20 cellular contexts compared by ENCODE assay signal in the genomic region with DNA sequence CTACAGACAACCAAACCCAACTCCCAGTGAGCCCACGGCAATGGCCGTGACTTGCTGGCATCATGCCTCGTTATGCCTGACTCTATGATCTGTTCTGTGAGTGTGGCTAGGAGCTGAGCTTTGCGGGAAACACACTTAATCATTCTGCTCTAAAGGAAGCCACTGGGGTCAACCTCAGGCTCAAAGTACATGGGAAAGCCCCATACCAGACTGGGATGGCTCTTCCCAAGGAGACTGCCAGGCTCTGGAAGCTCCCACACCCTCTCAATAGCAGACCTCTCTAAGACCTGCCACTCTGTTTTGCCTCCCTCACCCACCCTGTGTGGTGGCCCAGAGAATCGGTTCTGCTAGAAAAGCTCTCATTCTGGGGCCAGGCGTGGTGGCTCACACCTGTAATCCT. TPM values are rescaled to one million over a fixed set of nuclear protein-coding genes. Genes with fewer than 3 reads are reported as not detected.
DNase-seq lines count a peak whose midpoint lies in the region; ATAC-seq and TF ChIP-seq lines count a peak whose summit lies in the region.
"Had no signal": no experiment of that assay in that cellular context is flagged by ENCODE, and none has a peak within 500 bp of the region (broad histone marks: within the 10 kb centered on the region; RNA-seq: fewer than 3 reads in every experiment).

No MANE protein-coding gene starts in this region.

- H3K4me1 ChIP-seq in Peyer's patch, result peaks cover 0 to 46% (median 5%) of the 10 kb centered on the region in 4 donors

- no peaks in the 10 kb centered on the region for H3K27me3 Mint-ChIP-seq in CD4-positive, alpha-beta T cell
- no peaks in the 10 kb centered on the region for H3K27me3 Mint-ChIP-seq in neural crest cell (ENCODE audit: low read depth)
- H3K27me3 Mint-ChIP-seq: CD4-positive, alpha-beta memory T cell had no signal

- no peak for DNase-seq in CD4-positive, alpha-beta T cell
- DNase-seq in Peyer's patch, result no peak
- DNase-seq in fibroblast of mammary gland (ENCODE audit: low read depth), result peak; percentile 9
- DNase-seq in neural crest cell (ENCODE audit: low read depth, low spot score), result no peak
- DNase-seq in posterior vena cava (ENCODE audit: low spot score), result no peak
- no peak for DNase-seq in GM19240 (ENCODE audit: insufficient read length, low spot score)
- DNase-seq in RPMI8226, result no peak
- DNase-seq: CD4-positive, alpha-beta memory T cell; DMS53; GDM1; MG63; NCI-H1417; NCI-H1694 treated with DMSO at 0.1 percent for 48 hours; NCI-H446 treated with DMSO at 0.1 percent for 48 hours; NCI-H526 treated with DMSO at 0.1 percent for 48 hours; OCI-M1; SHP77 had no signal

- H3K36me3 ChIP-seq in Peyer's patch, result peaks cover 0 to 1% (median 0%) of the 10 kb centered on the region in 3 donors
- H3K36me3 ChIP-seq: MG63 had no signal

- no peaks in the 10 kb centered on the region for H3K27me3 ChIP-seq in CD4-positive, alpha-beta T cell (ENCODE audit: control insufficient read depth, insufficient read depth, low read length)
- H3K27me3 ChIP-seq in Peyer's patch, result no peaks in the 10 kb centered on the region
- H3K27me3 ChIP-seq: MG63 had no signal

- no peak for TF ChIP-seq CTCF in CD4-positive, alpha-beta T cell (IDR thresholded peaks at IDR 0.05)
- TF ChIP-seq CTCF in Peyer's patch (IDR thresholded peaks at IDR 0.05) (no peak), fibroblast of mammary gland (conservative IDR thresholded peaks at IDR 0.05; ENCODE audit: control insufficient read depth, insufficient read depth, low read depth, low read length) (no peak), neural crest cell (conservative IDR thresholded peaks at IDR 0.05) (no peak)

- H3K27ac ChIP-seq in CD4-positive, alpha-beta T cell (ENCODE audit: low read depth, low read length), result no peak overlapping the region
- peak overlapping the region in 3 of 4 donors; percentile 55 to 85 (median 65) for H3K27ac ChIP-seq in Peyer's patch
- H3K27ac ChIP-seq: SK-N-MC had no signal

- H3K4me1 Mint-ChIP-seq in CD4-positive, alpha-beta T cell (ENCODE audit: low read depth), result peaks cover 52% of the 10 kb centered on the region
- peaks cover 16% of the 10 kb centered on the region for H3K4me1 Mint-ChIP-seq in neural crest cell

- H3K4me3 ChIP-seq in Peyer's patch (peak overlapping the region in 2 of 4 donors; percentile 91 to 93), fibroblast of mammary gland (ENCODE audit: control insufficient read depth, low read depth, low read length) (no peak overlapping the region)
- H3K4me3 ChIP-seq: K562, MG63, SK-N-MC had no signal

- no peak for TF ChIP-seq POLR2A in Peyer's patch (IDR thresholded peaks at IDR 0.05)

- H3K27ac Mint-ChIP-seq in CD4-positive, alpha-beta T cell, result no peak overlapping the region
- H3K27ac Mint-ChIP-seq in neural crest cell (ENCODE audit: unreplicated experiment), result no peak overlapping the region

- H3K9me3 ChIP-seq in CD4-positive, alpha-beta T cell (ENCODE audit: control insufficient read depth, low read length), result no peaks in the 10 kb centered on the region
- no peaks in the 10 kb centered on the region for H3K9me3 ChIP-seq in Peyer's patch
- H3K9me3 ChIP-seq: MG63 had no signal

- H3K4me3 Mint-ChIP-seq in CD4-positive, alpha-beta T cell, result peak overlapping the region; percentile 66
- peak overlapping the region; percentile 51 for H3K4me3 Mint-ChIP-seq in neural crest cell

- CTCF ChIA-PET in CD4-positive, alpha-beta T cell (lab: Charles Lee), result no interaction called here

- intact Hi-C loops in CD4-positive, alpha-beta T cell (cut with DNase I, micrococcal nuclease), result no loop called here
- intact Hi-C loops in posterior vena cava (cut with DNase I), result loop anchor here in 1 of 2 donors (5.0 kb wide), 1 partner anchor 1738 kb away; no protein-coding TSS in a partner anchor

- POLR2A ChIA-PET in CD4-positive, alpha-beta T cell (lab: Charles Lee), result no interaction called here

- H3K9me3 Mint-ChIP-seq in CD4-positive, alpha-beta T cell, result no peaks in the 10 kb centered on the region
- no peaks in the 10 kb centered on the region for H3K9me3 Mint-ChIP-seq in neural crest cell
- H3K9me3 Mint-ChIP-seq: CD4-positive, alpha-beta memory T cell had no signal

- ATAC-seq in CD4-positive, alpha-beta T cell (ENCODE audit: poor library complexity), result no peak
- no peak for ATAC-seq in HG03108 (IDR thresholded peaks at IDR 0.05; ENCODE audit: unreplicated experiment)
- ATAC-seq: K562 had no signal

- H3K36me3 Mint-ChIP-seq in CD4-positive, alpha-beta T cell (ENCODE audit: low read depth), result peaks cover 4% of the 10 kb centered on the region
- H3K36me3 Mint-ChIP-seq in neural crest cell (ENCODE audit: low read depth), result no peaks in the 10 kb centered on the region

RNA-seq across cellular contexts. Expression of gene PEPD, which starts 2.2 kb away (rescaled TPM):
- 10 to 100 TPM; 17.5 to 23.0 TPM for total RNA-seq in CD4-positive, alpha-beta T cell
- total RNA-seq in Peyer's patch (1,000 to 10,000 TPM in 1 of 4 donors, 100 to 1,000 TPM in 3; 116 to 1,166 (median 748) TPM), neural crest cell (39.0 and 43.7 TPM in 2 replicates), posterior vena cava (10 to 100 TPM; 63.5 to 70.6 TPM)
